ENCODE assay signal across 24 cellular contexts in genomic region chr1:105442901-105443300, GRCh38.
"Had no signal": no experiment of that assay in that cellular context is flagged by ENCODE, and none has a peak within 500 bp of the region (broad histone marks: within the 10 kb centered on the region; RNA-seq: fewer than 3 reads in every experiment).

No MANE protein-coding gene starts in this region.

- DNase-seq: activated CD4-positive, alpha-beta T cell treated with anti-CD3 and anti-CD28 coated beads, Interleukin-2, amount 10 ng/mL, durations not matched to agents 7 days and 5 days; activated CD4-positive, CD25-positive, alpha-beta regulatory T cell treated with anti-CD3 and anti-CD28 coated beads, Interleukin-2, amount 50 U/mL, for 72 hours; activated CD8-positive, alpha-beta T cell treated with anti-CD3 and anti-CD28 coated beads for 36 hours; activated effector memory CD4-positive, alpha-beta T cell treated with Interleukin-2 at 50 U/mL for 16 hours; activated naive CD4-positive, alpha-beta T cell treated with Interleukin-2 at 50 U/mL for 16 hours; activated T-cell treated with anti-CD3 and anti-CD28 coated beads, Interleukin-2, amount 50 U/mL, for 48 hours; adrenal gland; aorta; brain microvascular endothelial cell; cortex of kidney; effector memory CD8-positive, alpha-beta T cell; glutamatergic neuron; left cardiac atrium; left ventricle myocardium superior; mucosa of descending colon; right cardiac atrium; stimulated activated CD4-positive, alpha-beta T cell treated with anti-CD3 and anti-CD28 coated beads, Interleukin-2, amount 100 ng/mL, for 48 hours; stimulated activated naive CD8-positive, alpha-beta T cell treated with anti-CD3 and anti-CD28 coated beads, Interleukin-15, Interleukin-2, amounts not matched to agents 100 U/mL and 50 U/mL, for 24 hours; T-helper 17 cell; T1000; uterus had no signal

- H3K36me3 Mint-ChIP-seq: activated naive CD8-positive, alpha-beta T cell; type B pancreatic cell had no signal

- H3K4me3 Mint-ChIP-seq: activated CD4-positive, alpha-beta T cell treated with anti-CD3 and anti-CD28 coated beads, Interleukin-2, amount 10 ng/mL, durations not matched to agents 7 days and 5 days; activated CD8-positive, alpha-beta T cell treated with anti-CD3 and anti-CD28 coated beads for 36 hours; activated naive CD8-positive, alpha-beta T cell; effector memory CD8-positive, alpha-beta T cell; natural killer cell treated with Interleukin-12 subunit alpha and Interleukin-12 subunit beta and Interleukin-15 and Interleukin-18, amount 100 ng/mL, for 72 hours; T-helper 17 cell; type B pancreatic cell had no signal

- H3K27ac Mint-ChIP-seq: activated CD4-positive, alpha-beta T cell treated with anti-CD3 and anti-CD28 coated beads, Interleukin-2, amount 10 ng/mL, durations not matched to agents 7 days and 5 days; activated CD8-positive, alpha-beta T cell treated with anti-CD3 and anti-CD28 coated beads for 36 hours; activated naive CD8-positive, alpha-beta T cell; effector memory CD8-positive, alpha-beta T cell; natural killer cell treated with Interleukin-12 subunit alpha and Interleukin-12 subunit beta and Interleukin-15 and Interleukin-18, amount 100 ng/mL, for 72 hours; T-helper 17 cell; type B pancreatic cell had no signal

- H3K4me1 Mint-ChIP-seq: activated CD4-positive, alpha-beta T cell treated with anti-CD3 and anti-CD28 coated beads, Interleukin-2, amount 10 ng/mL, durations not matched to agents 7 days and 5 days; T-helper 17 cell had no signal

- H3K27me3 ChIP-seq: adrenal gland, brain microvascular endothelial cell, uterus had no signal

- H3K4me1 ChIP-seq: adrenal gland, uterus had no signal

- H3K9me3 ChIP-seq: adrenal gland, mucosa of descending colon, uterus had no signal

- H3K27ac ChIP-seq: adrenal gland, brain microvascular endothelial cell, uterus had no signal

- H3K4me3 ChIP-seq: adrenal gland, mucosa of descending colon, uterus had no signal

- H3K27me3 Mint-ChIP-seq: activated CD4-positive, alpha-beta T cell treated with anti-CD3 and anti-CD28 coated beads, Interleukin-2, amount 10 ng/mL, durations not matched to agents 7 days and 5 days; activated CD8-positive, alpha-beta T cell treated with anti-CD3 and anti-CD28 coated beads for 36 hours; activated naive CD8-positive, alpha-beta T cell; effector memory CD8-positive, alpha-beta T cell; natural killer cell treated with Interleukin-12 subunit alpha and Interleukin-12 subunit beta and Interleukin-15 and Interleukin-18, amount 100 ng/mL, for 72 hours; T-helper 17 cell; type B pancreatic cell had no signal

- H3K36me3 ChIP-seq: adrenal gland, brain microvascular endothelial cell, uterus had no signal
